In the genomic region with DNA sequence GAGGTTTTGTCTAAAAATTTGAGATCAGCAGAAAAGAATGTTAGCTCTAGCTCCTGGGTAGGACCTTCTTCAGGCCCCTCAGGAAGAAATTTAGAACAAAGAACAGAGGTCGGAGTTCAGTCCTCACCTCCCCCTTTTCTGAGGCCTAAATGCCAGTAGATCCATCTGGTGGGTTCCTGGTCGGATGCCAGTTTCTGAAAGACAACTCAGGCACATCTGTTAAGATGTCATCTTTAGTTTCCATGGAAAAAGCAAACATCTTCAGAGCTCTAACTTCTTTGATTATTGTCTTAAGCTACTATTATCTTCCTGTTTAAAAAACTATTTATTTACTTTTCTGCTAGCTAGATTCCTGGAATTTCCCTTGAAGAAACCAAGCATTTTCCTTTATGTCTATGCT, we compare ENCODE assay signal across 25 cellular contexts.
"Had no signal": no experiment of that assay in that cellular context is flagged by ENCODE, and none has a peak within 500 bp of the region (broad histone marks: within the 10 kb centered on the region; RNA-seq: fewer than 3 reads in every experiment).

No MANE protein-coding gene starts in this region.

- DNase-seq: cerebellar nuclear complex; effector CD8-positive, alpha-beta T cell; endodermal cell; foreskin keratinocyte; heart left ventricle; hippocampal formation; islet precursor cell; kidney glomerular epithelial cell; left ventricle myocardium superior; lower lobe of right lung; naive thymus-derived CD8-positive, alpha-beta T cell; nephron progenitor cell; spleen; stimulated activated CD4-positive, alpha-beta T cell treated with anti-CD3 and anti-CD28 coated beads, Interleukin-4, amount 100 ng/mL, for 4 hours; stimulated activated naive B cell treated with anti-CD40 and anti-IgM and Interleukin-4, amounts not matched to agents 10 μg/mL and 1 μg/mL and 100 μg/mL, for 72 hours; upper lobe of left lung had no signal

- H3K27me3 ChIP-seq: esophagus muscularis mucosa, foreskin keratinocyte, gastroesophageal sphincter, heart left ventricle, neutrophil, right atrium auricular region, spleen, tibial nerve, upper lobe of left lung had no signal

- H3K36me3 ChIP-seq: esophagus muscularis mucosa, gastroesophageal sphincter, heart left ventricle, lower lobe of right lung, neutrophil, prostate gland, right atrium auricular region, spleen, thoracic aorta, tibial nerve, upper lobe of left lung had no signal

- H3K4me1 ChIP-seq: foreskin keratinocyte, gastroesophageal sphincter, lower lobe of right lung, right atrium auricular region, tibial nerve, upper lobe of left lung had no signal

- H3K4me3 ChIP-seq: esophagus muscularis mucosa, gastroesophageal sphincter, heart left ventricle, lower lobe of right lung, prostate gland, right atrium auricular region, spleen, thoracic aorta, tibial nerve, upper lobe of left lung had no signal

- H3K27ac ChIP-seq: esophagus muscularis mucosa, foreskin keratinocyte, gastroesophageal sphincter, heart left ventricle, lower lobe of right lung, neutrophil, prostate gland, right atrium auricular region, spleen, thoracic aorta, tibial nerve, upper lobe of left lung had no signal

- H3K9me3 ChIP-seq: esophagus muscularis mucosa, gastroesophageal sphincter, lower lobe of right lung, neutrophil, prostate gland, right atrium auricular region, thoracic aorta, tibial nerve, upper lobe of left lung had no signal

- FAIRE-seq: colon, urothelium cell line had no signal
